8 cellular contexts compared by ENCODE assay signal in the genomic region with DNA sequence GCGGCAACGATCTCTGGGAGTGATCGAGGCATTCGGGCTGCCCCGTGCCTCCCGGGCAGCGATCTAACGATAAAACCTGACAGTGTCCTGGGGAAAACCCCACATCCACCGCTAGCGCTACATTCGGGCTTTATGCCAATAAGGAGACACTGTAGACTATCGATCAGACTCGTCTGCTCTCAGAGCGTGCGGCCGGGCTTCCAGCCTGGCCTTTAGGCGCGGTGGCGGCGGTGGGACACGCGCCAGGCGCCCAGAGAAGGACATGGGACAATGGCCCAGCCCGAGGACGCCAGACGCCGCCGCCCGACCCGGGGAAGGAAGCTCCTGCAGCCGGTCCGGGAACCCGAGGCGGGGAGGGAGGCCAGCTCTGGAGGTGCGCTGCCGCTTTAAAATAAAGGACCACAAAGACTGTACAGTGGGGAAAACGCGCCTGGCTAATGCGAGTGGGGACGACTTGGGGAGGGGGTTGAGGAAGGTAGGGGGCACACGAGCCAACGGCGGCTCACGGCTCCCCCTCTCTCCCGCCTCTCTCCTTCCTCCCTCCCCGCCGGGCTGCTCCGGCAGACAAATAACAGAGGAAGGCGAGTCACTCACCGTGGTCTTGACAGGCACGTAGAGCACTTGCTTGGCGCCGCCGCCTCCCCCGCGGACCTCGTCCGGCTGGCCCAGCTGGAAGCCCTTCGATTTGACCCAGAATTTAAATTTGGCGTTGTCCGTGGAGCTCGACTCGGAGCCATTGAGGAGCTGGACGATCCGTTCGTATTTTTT. TPM values are rescaled to one million over a fixed set of nuclear protein-coding genes. Genes with fewer than 3 reads are reported as not detected.
DNase-seq lines count a peak whose midpoint lies in the region; ATAC-seq and TF ChIP-seq lines count a peak whose summit lies in the region.

No MANE protein-coding gene starts in this region.

- TF ChIP-seq CTCF in glutamatergic neuron (IDR thresholded peaks at IDR 0.05; ENCODE audit: partially characterized antibody, unreplicated experiment): no peak
- no peak for TF ChIP-seq CTCF in osteocyte (IDR thresholded peaks at IDR 0.05)

- peak; percentile 52 for ATAC-seq in HG03378 (IDR thresholded peaks at IDR 0.05; ENCODE audit: unreplicated experiment)
- no peak for ATAC-seq in stimulated activated effector memory CD8-positive, alpha-beta T cell treated with anti-CD3 and anti-CD28 coated beads, Interleukin-12 subunit alpha, Interleukin-12 subunit beta, amount 100 ng/mL, for 72 hours

- H3K27ac Mint-ChIP-seq in glutamatergic neuron (ENCODE audit: unreplicated experiment): peak overlapping the region; percentile 86
- H3K27ac Mint-ChIP-seq in osteocyte (ENCODE audit: unreplicated experiment): no peak overlapping the region
- no peak overlapping the region for H3K27ac Mint-ChIP-seq in stimulated activated effector memory CD8-positive, alpha-beta T cell treated with anti-CD3 and anti-CD28 coated beads, Interleukin-12 subunit alpha, Interleukin-12 subunit beta, amount 100 ng/mL, for 72 hours

- H3K36me3 Mint-ChIP-seq in glutamatergic neuron (ENCODE audit: unreplicated experiment): no peaks in the 10 kb centered on the region
- no peaks in the 10 kb centered on the region for H3K36me3 Mint-ChIP-seq in osteocyte (ENCODE audit: unreplicated experiment)
- H3K36me3 Mint-ChIP-seq in stimulated activated effector memory CD8-positive, alpha-beta T cell treated with anti-CD3 and anti-CD28 coated beads, Interleukin-12 subunit alpha, Interleukin-12 subunit beta, amount 100 ng/mL, for 72 hours: no peaks in the 10 kb centered on the region

- H3K4me1 Mint-ChIP-seq in glutamatergic neuron (ENCODE audit: low read depth, unreplicated experiment): peaks cover 8% of the 10 kb centered on the region
- H3K4me1 Mint-ChIP-seq in osteocyte (ENCODE audit: unreplicated experiment): peaks cover 28% of the 10 kb centered on the region
- no peaks in the 10 kb centered on the region for H3K4me1 Mint-ChIP-seq in stimulated activated effector memory CD8-positive, alpha-beta T cell treated with anti-CD3 and anti-CD28 coated beads, Interleukin-12 subunit alpha, Interleukin-12 subunit beta, amount 100 ng/mL, for 72 hours

- H3K27me3 ChIP-seq in SJCRH30: peaks cover 11% of the 10 kb centered on the region

- H3K9me3 Mint-ChIP-seq in glutamatergic neuron (ENCODE audit: unreplicated experiment) (peaks cover 3% of the 10 kb centered on the region), osteocyte (ENCODE audit: unreplicated experiment) (no peaks in the 10 kb centered on the region)
- peaks cover 4% of the 10 kb centered on the region for H3K9me3 Mint-ChIP-seq in stimulated activated effector memory CD8-positive, alpha-beta T cell treated with anti-CD3 and anti-CD28 coated beads, Interleukin-12 subunit alpha, Interleukin-12 subunit beta, amount 100 ng/mL, for 72 hours

- peak overlapping the region; percentile 49 for H3K4me3 ChIP-seq in SJCRH30

- H3K36me3 ChIP-seq in SJCRH30: no peaks in the 10 kb centered on the region

- H3K4me3 Mint-ChIP-seq in glutamatergic neuron (ENCODE audit: unreplicated experiment): peak overlapping the region; percentile 95
- peak overlapping the region; percentile 73 for H3K4me3 Mint-ChIP-seq in osteocyte (ENCODE audit: unreplicated experiment)
- H3K4me3 Mint-ChIP-seq in stimulated activated effector memory CD8-positive, alpha-beta T cell treated with anti-CD3 and anti-CD28 coated beads, Interleukin-12 subunit alpha, Interleukin-12 subunit beta, amount 100 ng/mL, for 72 hours: no peak overlapping the region

- H3K27me3 Mint-ChIP-seq in glutamatergic neuron (ENCODE audit: unreplicated experiment) (peaks cover 8% of the 10 kb centered on the region), osteocyte (ENCODE audit: unreplicated experiment) (peaks cover 86% of the 10 kb centered on the region)

- no peaks in the 10 kb centered on the region for H3K9me3 ChIP-seq in SJCRH30 (replicated peaks)

- H3K4me1 ChIP-seq in SJCRH30: no peaks in the 10 kb centered on the region

- H3K27ac ChIP-seq in SJCRH30: no peak overlapping the region

- peak; percentile 68 for DNase-seq in ELF-1 (ENCODE audit: low read depth, low spot score)
- DNase-seq in SJCRH30: peak in 1 of 2 experiments; percentile 13
- DNase-seq in glutamatergic neuron: peak; percentile 68
- no peak for DNase-seq in osteocyte (ENCODE audit: extremely low spot score, unreplicated experiment)
- no peak for DNase-seq in stimulated activated CD4-positive, alpha-beta T cell treated with anti-CD3 and anti-CD28 coated beads, Interleukin-4, amount 100 ng/mL, for 24 hours
- no peak for DNase-seq in stimulated activated effector memory CD8-positive, alpha-beta T cell treated with anti-CD3 and anti-CD28 coated beads, Interleukin-12 subunit alpha, Interleukin-12 subunit beta, amount 100 ng/mL, for 72 hours (ENCODE audit: low spot score in 2 of 2)
- no peak for DNase-seq in DMS114 treated with DMSO at 0.1 percent for 48 hours (lab: John Stamatoyannopoulos, UW; ENCODE audit: unreplicated experiment)

RNA-seq across cellular contexts. Expression of gene NOL4, which starts 2.1 kb away (rescaled TPM):
- total RNA-seq in SJCRH30 (2014; rRNA removed; shearing (Covaris generic)): 0.06 and 0.08 TPM in 2 replicates
- 8.6 TPM for total RNA-seq in glutamatergic neuron (ENCODE audit: unreplicated experiment)
- total RNA-seq in osteocyte: not detected in 2 replicates

Comparison
In these comparisons a context has a peak if more than half of its experiments do, and no peak if none do; other contexts are left out.
1. DNase-seq: peak in ELF-1 (single experiment) and glutamatergic neuron (single experiment); none in osteocyte (single experiment), stimulated activated CD4-positive, alpha-beta T cell treated with anti-CD3 and anti-CD28 coated beads, Interleukin-4, amount 100 ng/mL, for 24 hours (single experiment), stimulated activated effector memory CD8-positive, alpha-beta T cell treated with anti-CD3 and anti-CD28 coated beads, Interleukin-12 subunit alpha, Interleukin-12 subunit beta, amount 100 ng/mL, for 72 hours (0 of 2) and DMS114 treated with DMSO at 0.1 percent for 48 hours (single experiment).